17 cellular contexts compared by ENCODE assay signal in genomic region chr18:42892181-42892580, GRCh38.
DNase-seq lines count a peak whose midpoint lies in the region; ATAC-seq, FAIRE-seq and TF ChIP-seq lines count a peak whose summit lies in the region.
"Had no signal": no experiment of that assay in that cellular context is flagged by ENCODE, and none has a peak within 500 bp of the region (broad histone marks: within the 10 kb centered on the region; RNA-seq: fewer than 3 reads in every experiment).

No MANE protein-coding gene starts in this region.

- H3K27ac ChIP-seq in neural cell (ENCODE audit: low read length), result peak overlapping the region; percentile 79
- H3K27ac ChIP-seq: GM23248 had no signal

- H3F3A ChIP-seq in neural cell (ENCODE audit: insufficient read depth, low read length, poor library complexity, severe bottlenecking), result no peaks in the 10 kb centered on the region

- H3K4me2 ChIP-seq in neural cell (ENCODE audit: low read length), result no peak overlapping the region

- no peaks in the 10 kb centered on the region for H3K9me3 ChIP-seq in neural cell (ENCODE audit: low read length)

- H3K4me3 ChIP-seq in neural cell (ENCODE audit: low read length), result no peak overlapping the region
- H3K4me3 ChIP-seq: GM23248 had no signal

- H3K9ac ChIP-seq in neural cell (ENCODE audit: low read length), result peak overlapping the region; percentile 4
- H3K9ac ChIP-seq: GM23248 had no signal

- no peak for ATAC-seq in HG02623 (IDR thresholded peaks at IDR 0.05; ENCODE audit: unreplicated experiment)

- no peaks in the 10 kb centered on the region for H4K20me1 ChIP-seq in neural cell (ENCODE audit: insufficient read depth)

- TF ChIP-seq RAD21 in neural cell (conservative IDR thresholded peaks at IDR 0.05), result no peak

- TF ChIP-seq EP300 in neural cell (conservative IDR thresholded peaks at IDR 0.05; ENCODE audit: poor library complexity, severe bottlenecking), result no peak

- no peak for TF ChIP-seq CTCF in D721Med (IDR thresholded peaks at IDR 0.05; ENCODE audit: insufficient read depth, missing control alignments)
- no peak for TF ChIP-seq CTCF in neural cell (IDR thresholded peaks at IDR 0.05; ENCODE audit: poor library complexity, severe bottlenecking)

- H3K27me3 ChIP-seq in neural cell (ENCODE audit: insufficient read depth, low read depth, low read length), result no peaks in the 10 kb centered on the region

- peak; percentile 16 for FAIRE-seq in D721Med (lab: Jason Lieb, UNC)
- FAIRE-seq: GM12892, H1 had no signal

- no peak overlapping the region for H2AFZ ChIP-seq in neural cell (ENCODE audit: low read depth, low read length)
- H2AFZ ChIP-seq: GM23248 had no signal

- DNase-seq in D341Med (ENCODE audit: low spot score) (peak; percentile 33), D721Med (ENCODE audit: insufficient read length, low spot score) (no peak), GDM1 (lab: John Stamatoyannopoulos, UW) (no peak), EL (no peak)
- DNase-seq: C1 segment of cervical spinal cord; Calu3; CD4-positive, alpha-beta memory T cell; COR-L47; DMS 273 treated with DMSO at 0.1 percent for 48 hours; DMS79; GM23248; H7; HCEC 1CT had no signal

- no peaks in the 10 kb centered on the region for H3K79me2 ChIP-seq in neural cell (replicated peaks; ENCODE audit: insufficient read depth, low read length)

- H3K9me2 ChIP-seq in neural cell (ENCODE audit: insufficient read depth, low read length), result no peaks in the 10 kb centered on the region

- no peaks in the 10 kb centered on the region for H3K36me3 ChIP-seq in neural cell (ENCODE audit: insufficient read depth, low read length)

TF ChIP-seq in neural cell, 6 proteins besides CTCF, POLR2A, EP300 and RAD21:
- TF ChIP-seq REST (IDR thresholded peaks at IDR 0.05; ENCODE audit: borderline replicate concordance) (no peak), EZH2 (IDR thresholded peaks at IDR 0.05; ENCODE audit: borderline replicate concordance, insufficient read depth, low read length, poor library complexity, severe bottlenecking) (no peak), SMC3 (conservative IDR thresholded peaks at IDR 0.05; ENCODE audit: poor library complexity) (no peak), TAF1 (IDR thresholded peaks at IDR 0.05; ENCODE audit: low read depth) (no peak), POLR2AphosphoS5 (IDR thresholded peaks at IDR 0.05) (no peak)
